ENCODE assay signal across 1 cellular context in the genomic region with DNA sequence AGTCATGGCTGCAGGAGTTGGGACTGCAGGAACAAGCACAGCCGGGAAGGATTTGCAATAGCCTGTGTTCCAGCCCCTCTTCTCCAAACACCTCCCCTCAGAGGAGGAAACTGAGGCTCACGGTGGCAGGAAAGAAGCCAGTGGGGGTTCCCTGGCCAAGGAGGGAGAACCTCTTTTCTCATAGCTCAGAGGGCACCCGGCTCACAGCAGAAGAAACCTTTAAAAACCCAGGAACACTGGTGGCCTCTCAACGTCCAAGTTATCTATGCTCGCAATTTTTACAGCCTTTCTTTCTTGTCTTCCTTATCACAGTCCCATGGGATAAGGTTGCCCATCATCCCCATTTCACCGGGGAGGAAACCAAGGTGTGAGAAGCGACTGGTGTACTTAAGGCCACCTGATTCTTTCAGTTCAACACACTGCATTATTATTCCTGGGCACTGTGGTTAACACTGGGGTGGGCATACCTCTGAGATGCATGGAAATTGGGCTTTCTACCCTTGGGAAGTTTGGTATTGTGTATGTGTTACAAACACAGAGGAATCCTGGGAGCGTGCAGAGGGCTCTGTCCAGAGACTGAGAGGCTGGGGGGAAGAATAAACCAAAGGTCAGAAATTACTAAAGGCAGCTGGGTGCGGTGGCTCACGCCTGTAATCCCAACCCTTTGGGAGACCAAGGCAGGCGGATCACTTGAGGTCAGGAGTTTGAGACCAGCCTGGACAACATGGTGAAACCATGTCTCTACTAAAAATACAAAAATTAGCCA.
A peak's percentile ranks its signal among the peaks of the same experiment; 100 is the strongest.
TF ChIP-seq lines count a peak whose summit lies in the region.

No MANE protein-coding gene starts in this region.

TF ChIP-seq in HepG2, 621 proteins besides CTCF, POLR2A, EP300 and RAD21 (continued from another document and continues in another):
- TF ChIP-seq IKZF1 (IDR thresholded peaks at IDR 0.05) (no peak), BORCS8-MEF2B (CRISPR knock-in tag; IDR thresholded peaks at IDR 0.05) (no peak), ZNF709 (CRISPR knock-in tag; IDR thresholded peaks at IDR 0.05) (no peak), SP1 (IDR thresholded peaks at IDR 0.05) (no peak), SP1 (CRISPR knock-in tag; IDR thresholded peaks at IDR 0.05) (no peak), ZNF607 (CRISPR knock-in tag; IDR thresholded peaks at IDR 0.05; ENCODE audit: borderline replicate concordance) (0 out of 2 replicates have a peak, but pooled peaks have one; percentile 22), ZKSCAN8 (CRISPR knock-in tag; IDR thresholded peaks at IDR 0.05; ENCODE audit: borderline replicate concordance) (no peak), TBX3 (IDR thresholded peaks at IDR 0.05; ENCODE audit: borderline replicate concordance) (no peak), ZFP36L1 (CRISPR knock-in tag; IDR thresholded peaks at IDR 0.05) (peak; percentile 10; the same call in 1 of the 2 replicates), ZNF234 (CRISPR knock-in tag; conservative IDR thresholded peaks at IDR 0.05) (no peak), PPARG (CRISPR knock-in tag; conservative IDR thresholded peaks at IDR 0.05) (peak; percentile 37; the same call in 1 of the 2 replicates), ZNF143 (CRISPR knock-in tag; IDR thresholded peaks at IDR 0.05) (peak; percentile 77), TBX2 (CRISPR knock-in tag; IDR thresholded peaks at IDR 0.05; ENCODE audit: borderline replicate concordance) (no peak), ZNF572 (CRISPR knock-in tag; IDR thresholded peaks at IDR 0.05) (0 out of 2 replicates have a peak, but pooled peaks have one; percentile 64), HOXA9 (CRISPR knock-in tag; IDR thresholded peaks at IDR 0.05; ENCODE audit: borderline replicate concordance) (no peak; the same call in 1 of the 2 replicates), NCOA5 (CRISPR knock-in tag; IDR thresholded peaks at IDR 0.05) (no peak), KDM5A (IDR thresholded peaks at IDR 0.05; ENCODE audit: borderline replicate concordance, low read length) (no peak), MED13 (CRISPR knock-in tag; IDR thresholded peaks at IDR 0.05) (no peak), ZNF484 (CRISPR knock-in tag; IDR thresholded peaks at IDR 0.05; ENCODE audit: borderline replicate concordance, low read depth) (0 out of 2 replicates have a peak, but pooled peaks have one; percentile 11), FLYWCH1 (CRISPR knock-in tag; IDR thresholded peaks at IDR 0.05) (no peak), MEIS1 (CRISPR knock-in tag; IDR thresholded peaks at IDR 0.05; ENCODE audit: borderline replicate concordance) (no peak), ZNF557 (CRISPR knock-in tag; IDR thresholded peaks at IDR 0.05) (no peak; the same call in 1 of the 2 replicates), ZNF614 (CRISPR knock-in tag; IDR thresholded peaks at IDR 0.05; ENCODE audit: borderline replicate concordance) (no peak), TGIF2 (CRISPR knock-in tag; IDR thresholded peaks at IDR 0.05) (peak; percentile 56; the same call in 1 of the 2 replicates), ZNF207 (IDR thresholded peaks at IDR 0.05; ENCODE audit: borderline replicate concordance) (no peak), NCOA2 (CRISPR knock-in tag; IDR thresholded peaks at IDR 0.05) (peak; percentile 18; the same call in 1 of the 2 replicates), GABPA (IDR thresholded peaks at IDR 0.05; ENCODE audit: low read depth, low read length) (no peak), GABPA (CRISPR knock-in tag; IDR thresholded peaks at IDR 0.05; ENCODE audit: low read depth) (no peak), ZBTB38 (CRISPR knock-in tag; IDR thresholded peaks at IDR 0.05) (no peak), ZNF564 (CRISPR knock-in tag; IDR thresholded peaks at IDR 0.05) (peak; percentile 64; the same call in 1 of the 2 replicates), ATF7-NPFF (CRISPR knock-in tag; IDR thresholded peaks at IDR 0.05; ENCODE audit: low read depth) (no peak; the same call in 1 of the 2 replicates), ZSCAN30 (CRISPR knock-in tag; IDR thresholded peaks at IDR 0.05) (no peak), NBN (conservative IDR thresholded peaks at IDR 0.05) (no peak), MEIS2 (CRISPR knock-in tag; IDR thresholded peaks at IDR 0.05) (no peak), MBD4 (IDR thresholded peaks at IDR 0.05; ENCODE audit: borderline replicate concordance, low read length) (no peak), AGO2 (optimal IDR thresholded peaks at IDR 0.05; ENCODE audit: low read depth, low read length) (no peak), MAFG (CRISPR knock-in tag; IDR thresholded peaks at IDR 0.05) (no peak), ZNF605 (CRISPR knock-in tag; IDR thresholded peaks at IDR 0.05) (no peak), ZNF3 (CRISPR knock-in tag; IDR thresholded peaks at IDR 0.05) (no peak)
- TF ChIP-seq, protein P1, sequence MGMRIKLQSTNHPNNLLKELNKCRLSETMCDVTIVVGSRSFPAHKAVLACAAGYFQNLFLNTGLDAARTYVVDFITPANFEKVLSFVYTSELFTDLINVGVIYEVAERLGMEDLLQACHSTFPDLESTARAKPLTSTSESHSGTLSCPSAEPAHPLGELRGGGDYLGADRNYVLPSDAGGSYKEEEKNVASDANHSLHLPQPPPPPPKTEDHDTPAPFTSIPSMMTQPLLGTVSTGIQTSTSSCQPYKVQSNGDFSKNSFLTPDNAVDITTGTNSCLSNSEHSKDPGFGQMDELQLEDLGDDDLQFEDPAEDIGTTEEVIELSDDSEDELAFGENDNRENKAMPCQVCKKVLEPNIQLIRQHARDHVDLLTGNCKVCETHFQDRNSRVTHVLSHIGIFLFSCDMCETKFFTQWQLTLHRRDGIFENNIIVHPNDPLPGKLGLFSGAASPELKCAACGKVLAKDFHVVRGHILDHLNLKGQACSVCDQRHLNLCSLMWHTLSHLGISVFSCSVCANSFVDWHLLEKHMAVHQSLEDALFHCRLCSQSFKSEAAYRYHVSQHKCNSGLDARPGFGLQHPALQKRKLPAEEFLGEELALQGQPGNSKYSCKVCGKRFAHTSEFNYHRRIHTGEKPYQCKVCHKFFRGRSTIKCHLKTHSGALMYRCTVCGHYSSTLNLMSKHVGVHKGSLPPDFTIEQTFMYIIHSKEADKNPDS (CRISPR knock-in tag; IDR thresholded peaks at IDR 0.05), result no peak
- TF ChIP-seq, protein P2, sequence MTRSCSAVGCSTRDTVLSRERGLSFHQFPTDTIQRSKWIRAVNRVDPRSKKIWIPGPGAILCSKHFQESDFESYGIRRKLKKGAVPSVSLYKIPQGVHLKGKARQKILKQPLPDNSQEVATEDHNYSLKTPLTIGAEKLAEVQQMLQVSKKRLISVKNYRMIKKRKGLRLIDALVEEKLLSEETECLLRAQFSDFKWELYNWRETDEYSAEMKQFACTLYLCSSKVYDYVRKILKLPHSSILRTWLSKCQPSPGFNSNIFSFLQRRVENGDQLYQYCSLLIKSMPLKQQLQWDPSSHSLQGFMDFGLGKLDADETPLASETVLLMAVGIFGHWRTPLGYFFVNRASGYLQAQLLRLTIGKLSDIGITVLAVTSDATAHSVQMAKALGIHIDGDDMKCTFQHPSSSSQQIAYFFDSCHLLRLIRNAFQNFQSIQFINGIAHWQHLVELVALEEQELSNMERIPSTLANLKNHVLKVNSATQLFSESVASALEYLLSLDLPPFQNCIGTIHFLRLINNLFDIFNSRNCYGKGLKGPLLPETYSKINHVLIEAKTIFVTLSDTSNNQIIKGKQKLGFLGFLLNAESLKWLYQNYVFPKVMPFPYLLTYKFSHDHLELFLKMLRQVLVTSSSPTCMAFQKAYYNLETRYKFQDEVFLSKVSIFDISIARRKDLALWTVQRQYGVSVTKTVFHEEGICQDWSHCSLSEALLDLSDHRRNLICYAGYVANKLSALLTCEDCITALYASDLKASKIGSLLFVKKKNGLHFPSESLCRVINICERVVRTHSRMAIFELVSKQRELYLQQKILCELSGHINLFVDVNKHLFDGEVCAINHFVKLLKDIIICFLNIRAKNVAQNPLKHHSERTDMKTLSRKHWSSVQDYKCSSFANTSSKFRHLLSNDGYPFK (CRISPR knock-in tag; IDR thresholded peaks at IDR 0.05; ENCODE audit: borderline replicate concordance), result no peak
- TF ChIP-seq, protein P3, sequence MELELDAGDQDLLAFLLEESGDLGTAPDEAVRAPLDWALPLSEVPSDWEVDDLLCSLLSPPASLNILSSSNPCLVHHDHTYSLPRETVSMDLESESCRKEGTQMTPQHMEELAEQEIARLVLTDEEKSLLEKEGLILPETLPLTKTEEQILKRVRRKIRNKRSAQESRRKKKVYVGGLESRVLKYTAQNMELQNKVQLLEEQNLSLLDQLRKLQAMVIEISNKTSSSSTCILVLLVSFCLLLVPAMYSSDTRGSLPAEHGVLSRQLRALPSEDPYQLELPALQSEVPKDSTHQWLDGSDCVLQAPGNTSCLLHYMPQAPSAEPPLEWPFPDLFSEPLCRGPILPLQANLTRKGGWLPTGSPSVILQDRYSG (CRISPR knock-in tag; IDR thresholded peaks at IDR 0.05), result 0 out of 2 replicates have a peak, but pooled peaks have one; percentile 38
- TF ChIP-seq, protein P4, sequence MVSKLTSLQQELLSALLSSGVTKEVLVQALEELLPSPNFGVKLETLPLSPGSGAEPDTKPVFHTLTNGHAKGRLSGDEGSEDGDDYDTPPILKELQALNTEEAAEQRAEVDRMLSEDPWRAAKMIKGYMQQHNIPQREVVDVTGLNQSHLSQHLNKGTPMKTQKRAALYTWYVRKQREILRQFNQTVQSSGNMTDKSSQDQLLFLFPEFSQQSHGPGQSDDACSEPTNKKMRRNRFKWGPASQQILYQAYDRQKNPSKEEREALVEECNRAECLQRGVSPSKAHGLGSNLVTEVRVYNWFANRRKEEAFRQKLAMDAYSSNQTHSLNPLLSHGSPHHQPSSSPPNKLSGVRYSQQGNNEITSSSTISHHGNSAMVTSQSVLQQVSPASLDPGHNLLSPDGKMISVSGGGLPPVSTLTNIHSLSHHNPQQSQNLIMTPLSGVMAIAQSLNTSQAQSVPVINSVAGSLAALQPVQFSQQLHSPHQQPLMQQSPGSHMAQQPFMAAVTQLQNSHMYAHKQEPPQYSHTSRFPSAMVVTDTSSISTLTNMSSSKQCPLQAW (CRISPR knock-in tag; IDR thresholded peaks at IDR 0.05), result peak; percentile 72
- TF ChIP-seq, protein P5, sequence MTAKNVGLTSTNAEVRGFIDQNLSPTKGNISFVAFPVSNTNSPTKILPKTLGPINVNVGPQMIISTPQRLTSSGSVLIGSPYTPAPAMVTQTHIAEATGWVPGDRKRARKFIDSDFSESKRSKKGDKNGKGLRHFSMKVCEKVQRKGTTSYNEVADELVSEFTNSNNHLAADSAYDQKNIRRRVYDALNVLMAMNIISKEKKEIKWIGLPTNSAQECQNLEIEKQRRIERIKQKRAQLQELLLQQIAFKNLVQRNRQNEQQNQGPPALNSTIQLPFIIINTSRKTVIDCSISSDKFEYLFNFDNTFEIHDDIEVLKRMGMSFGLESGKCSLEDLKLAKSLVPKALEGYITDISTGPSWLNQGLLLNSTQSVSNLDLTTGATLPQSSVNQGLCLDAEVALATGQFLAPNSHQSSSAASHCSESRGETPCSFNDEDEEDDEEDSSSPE (CRISPR knock-in tag; IDR thresholded peaks at IDR 0.05), result no peak; the same call in 1 of the 2 replicates
- TF ChIP-seq, protein P6, sequence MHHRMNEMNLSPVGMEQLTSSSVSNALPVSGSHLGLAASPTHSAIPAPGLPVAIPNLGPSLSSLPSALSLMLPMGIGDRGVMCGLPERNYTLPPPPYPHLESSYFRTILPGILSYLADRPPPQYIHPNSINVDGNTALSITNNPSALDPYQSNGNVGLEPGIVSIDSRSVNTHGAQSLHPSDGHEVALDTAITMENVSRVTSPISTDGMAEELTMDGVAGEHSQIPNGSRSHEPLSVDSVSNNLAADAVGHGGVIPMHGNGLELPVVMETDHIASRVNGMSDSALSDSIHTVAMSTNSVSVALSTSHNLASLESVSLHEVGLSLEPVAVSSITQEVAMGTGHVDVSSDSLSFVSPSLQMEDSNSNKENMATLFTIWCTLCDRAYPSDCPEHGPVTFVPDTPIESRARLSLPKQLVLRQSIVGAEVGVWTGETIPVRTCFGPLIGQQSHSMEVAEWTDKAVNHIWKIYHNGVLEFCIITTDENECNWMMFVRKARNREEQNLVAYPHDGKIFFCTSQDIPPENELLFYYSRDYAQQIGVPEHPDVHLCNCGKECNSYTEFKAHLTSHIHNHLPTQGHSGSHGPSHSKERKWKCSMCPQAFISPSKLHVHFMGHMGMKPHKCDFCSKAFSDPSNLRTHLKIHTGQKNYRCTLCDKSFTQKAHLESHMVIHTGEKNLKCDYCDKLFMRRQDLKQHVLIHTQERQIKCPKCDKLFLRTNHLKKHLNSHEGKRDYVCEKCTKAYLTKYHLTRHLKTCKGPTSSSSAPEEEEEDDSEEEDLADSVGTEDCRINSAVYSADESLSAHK (CRISPR knock-in tag; IDR thresholded peaks at IDR 0.05; ENCODE audit: borderline replicate concordance), result no peak
- TF ChIP-seq, protein P7, sequence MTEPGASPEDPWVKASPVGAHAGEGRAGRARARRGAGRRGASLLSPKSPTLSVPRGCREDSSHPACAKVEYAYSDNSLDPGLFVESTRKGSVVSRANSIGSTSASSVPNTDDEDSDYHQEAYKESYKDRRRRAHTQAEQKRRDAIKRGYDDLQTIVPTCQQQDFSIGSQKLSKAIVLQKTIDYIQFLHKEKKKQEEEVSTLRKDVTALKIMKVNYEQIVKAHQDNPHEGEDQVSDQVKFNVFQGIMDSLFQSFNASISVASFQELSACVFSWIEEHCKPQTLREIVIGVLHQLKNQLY (CRISPR knock-in tag; IDR thresholded peaks at IDR 0.05), result 0 out of 2 replicates have a peak, but pooled peaks have one; percentile 27
- TF ChIP-seq, protein P8, sequence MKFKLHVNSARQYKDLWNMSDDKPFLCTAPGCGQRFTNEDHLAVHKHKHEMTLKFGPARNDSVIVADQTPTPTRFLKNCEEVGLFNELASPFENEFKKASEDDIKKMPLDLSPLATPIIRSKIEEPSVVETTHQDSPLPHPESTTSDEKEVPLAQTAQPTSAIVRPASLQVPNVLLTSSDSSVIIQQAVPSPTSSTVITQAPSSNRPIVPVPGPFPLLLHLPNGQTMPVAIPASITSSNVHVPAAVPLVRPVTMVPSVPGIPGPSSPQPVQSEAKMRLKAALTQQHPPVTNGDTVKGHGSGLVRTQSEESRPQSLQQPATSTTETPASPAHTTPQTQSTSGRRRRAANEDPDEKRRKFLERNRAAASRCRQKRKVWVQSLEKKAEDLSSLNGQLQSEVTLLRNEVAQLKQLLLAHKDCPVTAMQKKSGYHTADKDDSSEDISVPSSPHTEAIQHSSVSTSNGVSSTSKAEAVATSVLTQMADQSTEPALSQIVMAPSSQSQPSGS (CRISPR knock-in tag; IDR thresholded peaks at IDR 0.05), result no peak
- TF ChIP-seq, protein P9, sequence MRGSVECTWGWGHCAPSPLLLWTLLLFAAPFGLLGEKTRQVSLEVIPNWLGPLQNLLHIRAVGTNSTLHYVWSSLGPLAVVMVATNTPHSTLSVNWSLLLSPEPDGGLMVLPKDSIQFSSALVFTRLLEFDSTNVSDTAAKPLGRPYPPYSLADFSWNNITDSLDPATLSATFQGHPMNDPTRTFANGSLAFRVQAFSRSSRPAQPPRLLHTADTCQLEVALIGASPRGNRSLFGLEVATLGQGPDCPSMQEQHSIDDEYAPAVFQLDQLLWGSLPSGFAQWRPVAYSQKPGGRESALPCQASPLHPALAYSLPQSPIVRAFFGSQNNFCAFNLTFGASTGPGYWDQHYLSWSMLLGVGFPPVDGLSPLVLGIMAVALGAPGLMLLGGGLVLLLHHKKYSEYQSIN (CRISPR knock-in tag; IDR thresholded peaks at IDR 0.05; ENCODE audit: borderline replicate concordance), result no peak
